ENCODE assay signal across 19 cellular contexts in genomic region chr10:95434583-95434982, GRCh38.
DNase-seq lines count a peak whose midpoint lies in the region; ATAC-seq, FAIRE-seq and TF ChIP-seq lines count a peak whose summit lies in the region.
"Had no signal": no experiment of that assay in that cellular context is flagged by ENCODE, and none has a peak within 500 bp of the region (broad histone marks: within the 10 kb centered on the region; RNA-seq: fewer than 3 reads in every experiment).

No MANE protein-coding gene starts in this region.

- H3K4me1 ChIP-seq in lower lobe of right lung (peaks cover 27% of the 10 kb centered on the region), stomach smooth muscle (ENCODE audit: control insufficient read depth, insufficient read depth, low read length) (peaks cover 92% of the 10 kb centered on the region)

- H3K4me3 ChIP-seq in dorsolateral prefrontal cortex (no peak overlapping the region), lower lobe of right lung (no peak overlapping the region), stomach smooth muscle (ENCODE audit: low read length in 2 of 2) (peak overlapping the region in 1 of 2 donors; percentile 22)
- H3K4me3 ChIP-seq: mucosa of descending colon had no signal

- H3K27ac ChIP-seq in dorsolateral prefrontal cortex = peak overlapping the region in 54 of 59 donors; percentile 17 to 87 (median 69)
- H3K27ac ChIP-seq in lower lobe of right lung = peak overlapping the region; percentile 62
- H3K27ac ChIP-seq in stomach smooth muscle (ENCODE audit: low read length) = peak overlapping the region; percentile 85

- H3K9ac ChIP-seq in stomach smooth muscle (ENCODE audit: low read length in 2 of 2) = peak overlapping the region; percentile 18 to 51
- H3K9ac ChIP-seq: SK-N-SH had no signal

- DNase-seq in CD1c-positive myeloid dendritic cell (ENCODE audit: extremely low spot score) (peak; percentile 45), dorsolateral prefrontal cortex (no peak), lower lobe of right lung (no peak), NCI-H2107 (lab: John Stamatoyannopoulos, UW) (no peak), GM19239 (ENCODE audit: insufficient read length, low spot score) (no peak), DMS79 treated with DMSO at 0.1 percent for 48 hours (lab: John Stamatoyannopoulos, UW) (no peak)
- DNase-seq: activated CD4-positive, alpha-beta T cell treated with anti-CD3 and anti-CD28 coated beads, Interleukin-2, amount 50 U/mL, for 1 hour; activated naive CD4-positive, alpha-beta T cell treated with anti-CD3 and anti-CD28 coated beads, Interleukin-2, amount 10 ng/mL, durations not matched to agents 7 days and 5 days; EL; islet precursor cell; mucosa of descending colon; NCI-H1417 treated with DMSO at 0.1 percent for 48 hours; occipital lobe; SK-N-SH; stimulated activated CD4-positive, alpha-beta T cell treated with anti-CD3 and anti-CD28 coated beads, Interleukin-4, amount 100 ng/mL, for 4 hours had no signal

- no peak for FAIRE-seq in GM19239 (lab: Jason Lieb, UNC)
- FAIRE-seq: HTR-8/SVneo had no signal

- ATAC-seq in lower lobe of right lung (no peak), GM19328 (IDR thresholded peaks at IDR 0.05; ENCODE audit: unreplicated experiment) (no peak)
- ATAC-seq: esophagus mucosa, mucosa of descending colon had no signal

- H3K9me3 ChIP-seq in lower lobe of right lung (no peaks in the 10 kb centered on the region), stomach smooth muscle (ENCODE audit: control insufficient read depth in 2 of 2, low read length in 2 of 2) (no peaks in the 10 kb centered on the region)
- H3K9me3 ChIP-seq: mucosa of descending colon, SK-N-SH had no signal

- H3K27me3 ChIP-seq in dorsolateral prefrontal cortex = peaks cover 0 to 6% (median 0%) of the 10 kb centered on the region in 45 donors
- H3K27me3 ChIP-seq in lower lobe of right lung (ENCODE audit: low read depth) = no peaks in the 10 kb centered on the region
- no peaks in the 10 kb centered on the region for H3K27me3 ChIP-seq in stomach smooth muscle (ENCODE audit: control insufficient read depth in 1 of 2, insufficient read depth in 2 of 2, low read length in 2 of 2)

- intact Hi-C loops in dorsolateral prefrontal cortex (cut with DNase I) = loop anchor here (5.0 to 10.0 kb wide), 3 partner anchors 57 to 168 kb away; partner anchors contain the start of gene SORBS1 (in 1 of the 2)
- intact Hi-C loops in lower lobe of right lung (cut with DNase I) = loop anchor here (5.0 kb wide), 1 partner anchor 168 kb away; no protein-coding TSS in a partner anchor

- TF ChIP-seq CTCF in dorsolateral prefrontal cortex (IDR thresholded peaks at IDR 0.05 in 54 of 56, conservative IDR thresholded peaks at IDR 0.05 in 2 of 56; ENCODE audit: low read depth in 1 of 56, partially characterized antibody in 56 of 56) (no peak), lower lobe of right lung (IDR thresholded peaks at IDR 0.05) (no peak)

- no peaks in the 10 kb centered on the region for H3K36me3 ChIP-seq in lower lobe of right lung
- H3K36me3 ChIP-seq in stomach smooth muscle (ENCODE audit: control insufficient read depth in 2 of 2, insufficient read depth in 2 of 2, low read length in 2 of 2) = peaks cover 32 to 53% of the 10 kb centered on the region in 2 donors
